Comparison of ENCODE assay signal across 21 cellular contexts in the genomic region with DNA sequence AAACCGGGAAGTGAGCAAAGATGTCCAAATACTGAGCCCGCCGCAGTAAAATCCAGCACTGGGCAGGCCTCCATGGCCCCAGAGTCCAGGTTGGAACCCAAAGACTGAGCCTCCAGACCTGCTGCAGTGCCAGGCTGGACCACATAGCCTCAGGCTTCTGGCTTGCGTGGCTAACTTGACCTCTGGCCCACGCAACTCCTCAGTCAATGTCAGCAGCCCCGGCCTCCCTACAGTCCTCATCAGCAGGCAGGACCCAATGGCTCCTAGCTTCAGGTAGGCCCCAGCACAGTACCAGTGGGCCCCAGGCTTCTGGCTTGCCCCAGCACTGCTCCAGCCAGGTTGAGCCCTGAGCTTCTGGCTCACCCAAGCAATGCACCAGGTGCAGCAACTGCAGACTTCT.
"Had no signal": no experiment of that assay in that cellular context is flagged by ENCODE, and none has a peak within 500 bp of the region (broad histone marks: within the 10 kb centered on the region; RNA-seq: fewer than 3 reads in every experiment).

No MANE protein-coding gene starts in this region.

- H3K4me3 Mint-ChIP-seq: naive thymus-derived CD4-positive, alpha-beta T cell; neural crest cell; stimulated activated naive B cell treated with anti-CD40 and anti-IgM and Interleukin-4, amounts not matched to agents 10 μg/mL and 1 μg/mL and 100 μg/mL, for 72 hours; stimulated activated naive CD8-positive, alpha-beta T cell treated with anti-CD3 and anti-CD28 coated beads, Interleukin-15, amount 100 ng/mL, for 72 hours had no signal

- H3K4me1 Mint-ChIP-seq: naive thymus-derived CD4-positive, alpha-beta T cell; stimulated activated naive B cell treated with anti-CD40 and anti-IgM and Interleukin-4, amounts not matched to agents 10 μg/mL and 1 μg/mL and 100 μg/mL, for 72 hours; stimulated activated naive CD8-positive, alpha-beta T cell treated with anti-CD3 and anti-CD28 coated beads, Interleukin-15, amount 100 ng/mL, for 72 hours had no signal

- H3K9me3 ChIP-seq: right lobe of liver had no signal

- H3K27ac Mint-ChIP-seq: naive thymus-derived CD4-positive, alpha-beta T cell; stimulated activated naive B cell treated with anti-CD40 and anti-IgM and Interleukin-4, amounts not matched to agents 10 μg/mL and 1 μg/mL and 100 μg/mL, for 72 hours; stimulated activated naive CD8-positive, alpha-beta T cell treated with anti-CD3 and anti-CD28 coated beads, Interleukin-15, amount 100 ng/mL, for 72 hours had no signal

- H3K27ac ChIP-seq: psoas muscle, right lobe of liver, spleen, thoracic aorta, transverse colon had no signal

- DNase-seq: cerebellar nuclear complex; dermis blood vessel endothelial cell; erythroblast; foreskin melanocyte; hippocampal formation; kidney glomerular epithelial cell; mammary epithelial cell; naive thymus-derived CD4-positive, alpha-beta T cell; nucleus accumbens; psoas muscle; retina; right lobe of liver; spleen; stimulated activated CD4-positive, alpha-beta T cell treated with anti-CD3 and anti-CD28 coated beads, Interleukin-15, amount 100 ng/mL, for 24 hours; stimulated activated CD4-positive, alpha-beta T cell treated with anti-CD3 and anti-CD28 coated beads, Interleukin-1b, Interleukin-23, amount 100 ng/mL, for 48 hours; stimulated activated CD4-positive, alpha-beta T cell treated with anti-CD3 and anti-CD28 coated beads, Interleukin-4, amount 100 ng/mL, for 4 hours; stimulated activated naive B cell treated with anti-CD40 and anti-IgM and Interleukin-4, amounts not matched to agents 10 μg/mL and 1 μg/mL and 100 μg/mL, for 72 hours; stimulated activated naive CD8-positive, alpha-beta T cell treated with anti-CD3 and anti-CD28 coated beads, Interleukin-15, amount 100 ng/mL, for 72 hours; transverse colon had no signal

- H3K4me3 ChIP-seq: psoas muscle, right lobe of liver, spleen, thoracic aorta, transverse colon had no signal

- H3K27me3 ChIP-seq: right lobe of liver, spleen, transverse colon had no signal

- H3K36me3 ChIP-seq: right lobe of liver, spleen, thoracic aorta, transverse colon had no signal

- H3K4me1 ChIP-seq: psoas muscle, right lobe of liver, spleen, transverse colon had no signal
